8 cellular contexts compared by ENCODE assay signal in genomic region chr2:175187378-175187777, GRCh38. TPM values are rescaled to one million over a fixed set of nuclear protein-coding genes. Genes with fewer than 3 reads are reported as not detected.
DNase-seq lines count a peak whose midpoint lies in the region; ATAC-seq and TF ChIP-seq lines count a peak whose summit lies in the region.

No MANE protein-coding gene starts in this region.

- H3K9ac ChIP-seq in parathyroid adenoma = no peak overlapping the region

- H3K27me3 ChIP-seq in WERI-Rb-1 (ENCODE audit: insufficient read depth, low read depth, severe bottlenecking) (no peaks in the 10 kb centered on the region), parathyroid adenoma (ENCODE audit: control insufficient read depth, insufficient read depth, low read length) (no peaks in the 10 kb centered on the region), transverse colon (no peaks in the 10 kb centered on the region)

- intact Hi-C loops in transverse colon (cut with DNase I; ENCODE audit: low total_unique reads) = no loop called here

- no peak overlapping the region for H3K4me2 ChIP-seq in parathyroid adenoma (ENCODE audit: low read length)

- no peak overlapping the region for H3K4me3 ChIP-seq in WERI-Rb-1 (ENCODE audit: low read depth, low read length)
- H3K4me3 ChIP-seq in parathyroid adenoma (ENCODE audit: low read depth, low read length) = no peak overlapping the region
- no peak overlapping the region for H3K4me3 ChIP-seq in transverse colon

- no peak overlapping the region for H3K27ac ChIP-seq in WERI-Rb-1
- no peak overlapping the region for H3K27ac ChIP-seq in parathyroid adenoma
- no peak overlapping the region for H3K27ac ChIP-seq in transverse colon

- H3K27ac Mint-ChIP-seq in activated naive CD8-positive, alpha-beta T cell treated with anti-CD3 and anti-CD28 coated beads, Interleukin-2, amount 10 ng/mL, durations not matched to agents 7 days and 5 days = no peak overlapping the region
- H3K27ac Mint-ChIP-seq in activated naive CD8-positive, alpha-beta T cell treated with anti-CD3 and anti-CD28 coated beads, Interleukin-2, amount 50 U/mL, for 24 hours = no peak overlapping the region

- peaks cover 18% of the 10 kb centered on the region for H3K27me3 Mint-ChIP-seq in activated naive CD8-positive, alpha-beta T cell treated with anti-CD3 and anti-CD28 coated beads, Interleukin-2, amount 10 ng/mL, durations not matched to agents 7 days and 5 days
- peaks cover 16% of the 10 kb centered on the region for H3K27me3 Mint-ChIP-seq in activated naive CD8-positive, alpha-beta T cell treated with anti-CD3 and anti-CD28 coated beads, Interleukin-2, amount 50 U/mL, for 24 hours

- WGBS in transverse colon (ENCODE audit: low coverage in 1 of 2), 2 donors = 90% methylated on average over 1 of the region's 1 CpG; no CpG with 5 or more reads in 1 of the 2 donors

- H3K9me3 ChIP-seq in WERI-Rb-1 (ENCODE audit: severe bottlenecking) (no peaks in the 10 kb centered on the region), parathyroid adenoma (ENCODE audit: control insufficient read depth, low read length) (no peaks in the 10 kb centered on the region), transverse colon (no peaks in the 10 kb centered on the region)

- POLR2A ChIA-PET in activated naive CD8-positive, alpha-beta T cell treated with anti-CD3 and anti-CD28 coated beads, Interleukin-2, amount 10 ng/mL, durations not matched to agents 7 days and 5 days (lab: Charles Lee) = no interaction called here

- in situ Hi-C loops in transverse colon (cut with MboI; ENCODE audit: low pct_ligation_motif_present in 1 of 4, low pct_unique_long_range_greater_than_20kb in 1 of 4, low sequenced_read_pairs in 3 of 4) = no loop called here

- H3K9me3 Mint-ChIP-seq in activated naive CD8-positive, alpha-beta T cell treated with anti-CD3 and anti-CD28 coated beads, Interleukin-2, amount 10 ng/mL, durations not matched to agents 7 days and 5 days = peaks cover 6% of the 10 kb centered on the region
- no peaks in the 10 kb centered on the region for H3K9me3 Mint-ChIP-seq in activated naive CD8-positive, alpha-beta T cell treated with anti-CD3 and anti-CD28 coated beads, Interleukin-2, amount 50 U/mL, for 24 hours

- no peak for DNase-seq in activated naive CD8-positive, alpha-beta T cell treated with anti-CD3 and anti-CD28 coated beads, Interleukin-2, amount 10 ng/mL, durations not matched to agents 7 days and 5 days
- no peak for DNase-seq in activated naive CD8-positive, alpha-beta T cell treated with anti-CD3 and anti-CD28 coated beads, Interleukin-2, amount 50 U/mL, for 24 hours
- no peak for DNase-seq in WERI-Rb-1
- no peak for DNase-seq in transverse colon

- H3K4me3 Mint-ChIP-seq in activated naive CD8-positive, alpha-beta T cell treated with anti-CD3 and anti-CD28 coated beads, Interleukin-2, amount 10 ng/mL, durations not matched to agents 7 days and 5 days = no peak overlapping the region
- H3K4me3 Mint-ChIP-seq in activated naive CD8-positive, alpha-beta T cell treated with anti-CD3 and anti-CD28 coated beads, Interleukin-2, amount 50 U/mL, for 24 hours = no peak overlapping the region

- peak; percentile 80 for ATAC-seq in activated naive CD8-positive, alpha-beta T cell treated with anti-CD3 and anti-CD28 coated beads, Interleukin-2, amount 10 ng/mL, durations not matched to agents 7 days and 5 days (ENCODE audit: low read depth)
- ATAC-seq in activated naive CD8-positive, alpha-beta T cell treated with anti-CD3 and anti-CD28 coated beads, Interleukin-2, amount 50 U/mL, for 24 hours = no peak
- ATAC-seq in HG03097 (IDR thresholded peaks at IDR 0.05; ENCODE audit: low FRiP score, unreplicated experiment) (peak; percentile 39), HG02571 (IDR thresholded peaks at IDR 0.05; ENCODE audit: unreplicated experiment) (no peak), GM21360 (IDR thresholded peaks at IDR 0.05; ENCODE audit: unreplicated experiment) (no peak)

- H2AFZ ChIP-seq in parathyroid adenoma = peak overlapping the region; percentile 8

- H3K36me3 ChIP-seq in WERI-Rb-1 = no peaks in the 10 kb centered on the region
- no peaks in the 10 kb centered on the region for H3K36me3 ChIP-seq in parathyroid adenoma (ENCODE audit: control insufficient read depth, insufficient read depth, low read length)
- no peaks in the 10 kb centered on the region for H3K36me3 ChIP-seq in transverse colon

- TF ChIP-seq CTCF in WERI-Rb-1 (IDR thresholded peaks at IDR 0.05; ENCODE audit: low read depth, low read length) (0 out of 2 replicates have a peak, but pooled peaks have one; percentile 4), parathyroid adenoma (IDR thresholded peaks at IDR 0.05) (peak; percentile 46), transverse colon (IDR thresholded peaks at IDR 0.05) (no peak)

- H3K36me3 Mint-ChIP-seq in activated naive CD8-positive, alpha-beta T cell treated with anti-CD3 and anti-CD28 coated beads, Interleukin-2, amount 10 ng/mL, durations not matched to agents 7 days and 5 days = peaks cover 2% of the 10 kb centered on the region
- H3K36me3 Mint-ChIP-seq in activated naive CD8-positive, alpha-beta T cell treated with anti-CD3 and anti-CD28 coated beads, Interleukin-2, amount 50 U/mL, for 24 hours (ENCODE audit: low read depth) = no peaks in the 10 kb centered on the region

- no peaks in the 10 kb centered on the region for H3K79me2 ChIP-seq in parathyroid adenoma

- H3K4me1 Mint-ChIP-seq in activated naive CD8-positive, alpha-beta T cell treated with anti-CD3 and anti-CD28 coated beads, Interleukin-2, amount 10 ng/mL, durations not matched to agents 7 days and 5 days = no peaks in the 10 kb centered on the region
- H3K4me1 Mint-ChIP-seq in activated naive CD8-positive, alpha-beta T cell treated with anti-CD3 and anti-CD28 coated beads, Interleukin-2, amount 50 U/mL, for 24 hours = peaks cover 2% of the 10 kb centered on the region

- TF ChIP-seq POLR2A in transverse colon (IDR thresholded peaks at IDR 0.05) = no peak

- H3K4me1 ChIP-seq in parathyroid adenoma = peaks cover 5% of the 10 kb centered on the region
- H3K4me1 ChIP-seq in transverse colon = no peaks in the 10 kb centered on the region

- TF ChIP-seq EP300 in transverse colon (IDR thresholded peaks at IDR 0.05; ENCODE audit: low read depth) = no peak

RNA-seq across cellular contexts. Expression of gene ATP5MC3, which starts 5.9 kb away (rescaled TPM):
- 100 to 1,000 TPM; 203 to 208 TPM for total RNA-seq in activated naive CD8-positive, alpha-beta T cell treated with anti-CD3 and anti-CD28 coated beads, Interleukin-2, amount 10 ng/mL, durations not matched to agents 7 days and 5 days
- 100 to 1,000 TPM in 3 of 4 donors, 10 to 100 TPM in 1; 88.4 to 391 (median 181) TPM for total RNA-seq in transverse colon

RNA-seq across cellular contexts. Expression of gene ATF2, which starts 19.4 kb away (rescaled TPM):
- total RNA-seq in activated naive CD8-positive, alpha-beta T cell treated with anti-CD3 and anti-CD28 coated beads, Interleukin-2, amount 10 ng/mL, durations not matched to agents 7 days and 5 days = 10 to 100 TPM; 50.0 to 56.2 TPM
- 10 to 100 TPM; 20.2 to 52.9 (median 30.0) TPM for total RNA-seq in transverse colon

Comparison
In these comparisons a context has a peak if more than half of its experiments do, and no peak if none do; other contexts are left out.
1. ATAC-seq: peak in activated naive CD8-positive, alpha-beta T cell treated with anti-CD3 and anti-CD28 coated beads, Interleukin-2, amount 10 ng/mL, durations not matched to agents 7 days and 5 days (single experiment) and HG03097 (single experiment); none in activated naive CD8-positive, alpha-beta T cell treated with anti-CD3 and anti-CD28 coated beads, Interleukin-2, amount 50 U/mL, for 24 hours (single experiment), HG02571 (single experiment) and GM21360 (single experiment).
2. CTCF ChIP-seq: peak in WERI-Rb-1 (single experiment) and parathyroid adenoma (single experiment); none in transverse colon (0 of 5).